Comparison of ENCODE assay signal across 8 cellular contexts in genomic region chr3:81760924-81761903, GRCh38.
DNase-seq lines count a peak whose midpoint lies in the region; ATAC-seq and TF ChIP-seq lines count a peak whose summit lies in the region.

Gene GBE1 (minus strand): TSS chr3:81761645. CDS start chr3:81761517, 128 bp downstream.

- DNase-seq in AG09319 (ENCODE audit: extremely low read depth, low read depth): peak; percentile 92
- peak; percentile 64 for DNase-seq in NCI-H345 treated with DMSO at 0.1 percent for 48 hours (lab: John Stamatoyannopoulos, UW; ENCODE audit: unreplicated experiment)
- peak; percentile 77 for DNase-seq in activated CD4-positive, CD25-positive, alpha-beta regulatory T cell treated with anti-CD3 and anti-CD28 coated beads, Interleukin-2, amount 50 U/mL, for 16 hours (ENCODE audit: low read depth, low spot score)
- peak; percentile 82 to 83 for DNase-seq in central memory CD8-positive, alpha-beta T cell (ENCODE audit: low spot score in 2 of 2)
- peak; percentile 96 for DNase-seq in islet precursor cell
- peak; percentile 80 to 86 (median 84) for DNase-seq in stimulated activated CD4-positive, alpha-beta T cell treated with anti-CD3 and anti-CD28 coated beads, Interleukin-12 subunit alpha, Interleukin-12 subunit beta, amount 100 ng/mL, for 48 hours (ENCODE audit: low read depth in 2 of 3, low spot score in 1 of 3)

- no peaks in the 10 kb centered on the region for H3K9me3 Mint-ChIP-seq in central memory CD8-positive, alpha-beta T cell

- peaks cover 21% of the 10 kb centered on the region for H3K4me1 Mint-ChIP-seq in central memory CD8-positive, alpha-beta T cell

- peak within 1 kb of the TSS; percentile 93 for H3K27ac Mint-ChIP-seq in central memory CD8-positive, alpha-beta T cell (ENCODE audit: low read depth)

- H3K4me3 Mint-ChIP-seq in central memory CD8-positive, alpha-beta T cell: peak within 1 kb of the TSS; percentile 90

- H3K27me3 Mint-ChIP-seq in central memory CD8-positive, alpha-beta T cell: no peaks in the 10 kb centered on the region

- ATAC-seq in GM18907 (IDR thresholded peaks at IDR 0.05; ENCODE audit: unreplicated experiment) (peak; percentile 92), HG03159 (IDR thresholded peaks at IDR 0.05; ENCODE audit: unreplicated experiment) (peak; percentile 91)
- ATAC-seq in central memory CD8-positive, alpha-beta T cell (replicated peaks; ENCODE audit: extremely low read depth, poor library complexity, severe bottlenecking): peak; percentile 85

- peaks cover 10% of the 10 kb centered on the region for H3K36me3 Mint-ChIP-seq in central memory CD8-positive, alpha-beta T cell (ENCODE audit: insufficient read depth)

- TF ChIP-seq CTCF in AG09319 (IDR thresholded peaks at IDR 0.05; ENCODE audit: low read depth, low read length): peak; percentile 58

Comparison
In these comparisons a context has a peak if more than half of its experiments do, and no peak if none do; other contexts are left out.
1. Peak in every context shown above with its lines: DNase-seq and ATAC-seq.